9 cellular contexts compared by ENCODE assay signal in the genomic region with DNA sequence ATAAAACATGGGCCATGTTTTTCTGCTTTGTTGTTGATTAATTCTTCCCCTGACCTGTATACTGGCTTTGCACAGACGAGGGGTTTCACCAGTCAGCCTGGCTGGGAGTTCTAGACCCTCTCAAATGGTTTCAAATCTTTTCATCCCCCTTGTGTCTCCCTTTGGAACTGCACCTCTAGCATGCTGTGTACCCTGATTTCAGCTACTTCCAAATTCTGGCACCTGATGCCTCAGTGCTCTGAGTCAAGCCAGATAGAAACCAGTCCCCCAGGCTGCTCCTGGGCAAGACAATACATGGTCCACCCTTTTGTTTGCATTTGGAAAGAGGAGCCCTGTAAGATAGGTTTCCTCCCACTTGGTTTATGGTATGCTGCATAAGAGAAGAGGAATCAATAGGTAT.
A peak's percentile ranks its signal among the peaks of the same experiment; 100 is the strongest.
DNase-seq lines count a peak whose midpoint lies in the region; ATAC-seq lines count a peak whose summit lies in the region.
"Had no signal": no experiment of that assay in that cellular context is flagged by ENCODE, and none has a peak within 500 bp of the region (broad histone marks: within the 10 kb centered on the region; RNA-seq: fewer than 3 reads in every experiment).

No MANE protein-coding gene starts in this region.

- H3K9ac ChIP-seq in adipocyte (ENCODE audit: low read length), result no peak overlapping the region

- peaks cover 6% of the 10 kb centered on the region for H3K9me3 ChIP-seq in adipocyte (ENCODE audit: control insufficient read depth, low read length)
- H3K9me3 ChIP-seq: neutrophil had no signal

- H3K4me3 ChIP-seq in adipocyte (ENCODE audit: low read length), result no peak overlapping the region

- in situ Hi-C loops in Caki2 (cut with HindIII; ENCODE audit: low pct_unique_long_range_greater_than_20kb, low sequenced_read_pairs), result no loop called here

- no peaks in the 10 kb centered on the region for H3K27me3 ChIP-seq in adipocyte (replicated peaks; ENCODE audit: control insufficient read depth, insufficient read depth, low read length)
- H3K27me3 ChIP-seq: neutrophil had no signal

- peak; percentile 78 for ATAC-seq in HG02678 (IDR thresholded peaks at IDR 0.05; ENCODE audit: unreplicated experiment)
- ATAC-seq in left lobe of liver, result peak; percentile 75
- no peak for ATAC-seq in sciatic nerve
- no peak for ATAC-seq in activated T-helper 17 cell treated with anti-CD3 and anti-CD28 coated beads, Interleukin-2, amount 50 U/mL, for 72 hours (replicated peaks)

- H3K36me3 Mint-ChIP-seq in activated CD4-positive, alpha-beta memory T cell treated with anti-CD3 and anti-CD28 coated beads, Interleukin-2, amount 10 ng/mL, durations not matched to agents 7 days and 5 days (ENCODE audit: low read depth), result no peaks in the 10 kb centered on the region
- no peaks in the 10 kb centered on the region for H3K36me3 Mint-ChIP-seq in activated T-helper 17 cell treated with anti-CD3 and anti-CD28 coated beads, Interleukin-2, amount 50 U/mL, for 72 hours (ENCODE audit: low read depth)

- H3K9me3 Mint-ChIP-seq in activated CD4-positive, alpha-beta memory T cell treated with anti-CD3 and anti-CD28 coated beads, Interleukin-2, amount 10 ng/mL, durations not matched to agents 7 days and 5 days, result peaks cover 2% of the 10 kb centered on the region
- peaks cover 11% of the 10 kb centered on the region for H3K9me3 Mint-ChIP-seq in activated T-helper 17 cell treated with anti-CD3 and anti-CD28 coated beads, Interleukin-2, amount 50 U/mL, for 72 hours

- no peak overlapping the region for H3K4me3 Mint-ChIP-seq in activated CD4-positive, alpha-beta memory T cell treated with anti-CD3 and anti-CD28 coated beads, Interleukin-2, amount 10 ng/mL, durations not matched to agents 7 days and 5 days
- no peak overlapping the region for H3K4me3 Mint-ChIP-seq in activated T-helper 17 cell treated with anti-CD3 and anti-CD28 coated beads, Interleukin-2, amount 50 U/mL, for 72 hours

- H3K27ac Mint-ChIP-seq in activated CD4-positive, alpha-beta memory T cell treated with anti-CD3 and anti-CD28 coated beads, Interleukin-2, amount 10 ng/mL, durations not matched to agents 7 days and 5 days, result no peak overlapping the region
- no peak overlapping the region for H3K27ac Mint-ChIP-seq in activated T-helper 17 cell treated with anti-CD3 and anti-CD28 coated beads, Interleukin-2, amount 50 U/mL, for 72 hours

- CTCF ChIA-PET in activated CD4-positive, alpha-beta memory T cell treated with anti-CD3 and anti-CD28 coated beads, Interleukin-2, amount 10 ng/mL, durations not matched to agents 7 days and 5 days (lab: Charles Lee), result no interaction called here

- intact Hi-C loops in sciatic nerve (cut with DNase I), result no loop called here

- H3K4me1 ChIP-seq in adipocyte (ENCODE audit: control insufficient read depth, insufficient read depth, low read length), result no peaks in the 10 kb centered on the region

- H3K36me3 ChIP-seq in adipocyte (ENCODE audit: control insufficient read depth, insufficient read depth, low read length, severe bottlenecking), result no peaks in the 10 kb centered on the region
- H3K36me3 ChIP-seq: neutrophil had no signal

- H3K4me1 Mint-ChIP-seq in activated CD4-positive, alpha-beta memory T cell treated with anti-CD3 and anti-CD28 coated beads, Interleukin-2, amount 10 ng/mL, durations not matched to agents 7 days and 5 days, result no peaks in the 10 kb centered on the region
- no peaks in the 10 kb centered on the region for H3K4me1 Mint-ChIP-seq in activated T-helper 17 cell treated with anti-CD3 and anti-CD28 coated beads, Interleukin-2, amount 50 U/mL, for 72 hours

- H3K27me3 Mint-ChIP-seq in activated CD4-positive, alpha-beta memory T cell treated with anti-CD3 and anti-CD28 coated beads, Interleukin-2, amount 10 ng/mL, durations not matched to agents 7 days and 5 days, result no peaks in the 10 kb centered on the region
- no peaks in the 10 kb centered on the region for H3K27me3 Mint-ChIP-seq in activated T-helper 17 cell treated with anti-CD3 and anti-CD28 coated beads, Interleukin-2, amount 50 U/mL, for 72 hours

- DNase-seq in Caki2 (ENCODE audit: low read depth) (peak; percentile 16), adipocyte (ENCODE audit: low read depth) (peak; percentile 62), left lobe of liver (ENCODE audit: low spot score) (no peak), GM19238 (ENCODE audit: insufficient read length, low spot score) (no peak), sciatic nerve (ENCODE audit: low spot score) (no peak)
- no peak for DNase-seq in activated CD4-positive, alpha-beta memory T cell treated with anti-CD3 and anti-CD28 coated beads, Interleukin-2, amount 10 ng/mL, durations not matched to agents 7 days and 5 days

- POLR2A ChIA-PET in activated CD4-positive, alpha-beta memory T cell treated with anti-CD3 and anti-CD28 coated beads, Interleukin-2, amount 10 ng/mL, durations not matched to agents 7 days and 5 days (lab: Charles Lee), result no interaction called here

Comparison
In these comparisons a context has a peak if more than half of its experiments do, and no peak if none do; other contexts are left out.
1. DNase-seq: peak in Caki2 (single experiment) and adipocyte (single experiment); none in left lobe of liver (single experiment), GM19238 (single experiment), sciatic nerve (single experiment) and activated CD4-positive, alpha-beta memory T cell treated with anti-CD3 and anti-CD28 coated beads, Interleukin-2, amount 10 ng/mL, durations not matched to agents 7 days and 5 days (single experiment).
2. ATAC-seq: peak in HG02678 (single experiment) and left lobe of liver (single experiment); none in sciatic nerve (single experiment) and activated T-helper 17 cell treated with anti-CD3 and anti-CD28 coated beads, Interleukin-2, amount 50 U/mL, for 72 hours (single experiment).